ENCODE assay signal across 30 cellular contexts in genomic region chr4:138099385-138099784, GRCh38.
"Had no signal": no experiment of that assay in that cellular context is flagged by ENCODE, and none has a peak within 500 bp of the region (broad histone marks: within the 10 kb centered on the region; RNA-seq: fewer than 3 reads in every experiment).

No MANE protein-coding gene starts in this region.

- H3K9me3 Mint-ChIP-seq: activated CD4-positive, alpha-beta memory T cell treated with anti-CD3 and anti-CD28 coated beads for 36 hours; activated CD4-positive, alpha-beta T cell treated with anti-CD3 and anti-CD28 coated beads, Interleukin-2, amount 10 ng/mL, durations not matched to agents 24 days and 14 days; activated naive CD4-positive, alpha-beta T cell treated with anti-CD3 and anti-CD28 coated beads, Interleukin-2, amount 10 ng/mL, durations not matched to agents 7 days and 5 days; activated naive CD4-positive, alpha-beta T cell treated with anti-CD3 and anti-CD28 coated beads, Interleukin-2, amount 50 U/mL, for 72 hours; activated naive CD8-positive, alpha-beta T cell treated with anti-CD3 and anti-CD28 coated beads, Interleukin-2, amount 10 ng/mL, durations not matched to agents 7 days and 5 days; activated T-helper 1 cell treated with anti-CD3 and anti-CD28 coated beads, Interleukin-12 subunit alpha, Interleukin-12 subunit beta, Interleukin-2, Interleukin-4 antibody, amounts not matched to agents 30 ng/mL and 10 ng/mL and 1 ng/mL, durations not matched to agents 14 hours and 24 hours and 36 hours; activated T-helper 2 cell treated with anti-CD3 and anti-CD28 coated beads, Interferon-gamma antibody, Interleukin-2, Interleukin-4, amounts not matched to agents 10 μg/mL and 5 μg/mL and 100 μg/mL, durations not matched to agents 14 hours and 24 hours and 36 hours; brain had no signal

- H3K27ac ChIP-seq: ascending aorta, colonic mucosa, esophagus muscularis mucosa, heart left ventricle had no signal

- H3K27me3 ChIP-seq: ascending aorta, colonic mucosa, esophagus muscularis mucosa, heart left ventricle had no signal

- H3K4me3 ChIP-seq: ascending aorta, colonic mucosa, esophagus muscularis mucosa, heart left ventricle had no signal

- H3K27ac Mint-ChIP-seq: activated CD4-positive, alpha-beta memory T cell treated with anti-CD3 and anti-CD28 coated beads for 36 hours; activated CD4-positive, alpha-beta T cell treated with anti-CD3 and anti-CD28 coated beads for 36 hours; activated CD4-positive, alpha-beta T cell treated with anti-CD3 and anti-CD28 coated beads, Interleukin-2, amount 10 ng/mL, durations not matched to agents 24 days and 14 days; activated CD8-positive, alpha-beta memory T cell treated with anti-CD3 and anti-CD28 coated beads, Interleukin-2, amount 10 ng/mL, durations not matched to agents 7 days and 5 days; activated CD8-positive, alpha-beta T cell treated with anti-CD3 and anti-CD28 coated beads, Interleukin-2, amount 10 ng/mL, durations not matched to agents 7 days and 5 days; activated naive CD4-positive, alpha-beta T cell treated with anti-CD3 and anti-CD28 coated beads, Interleukin-2, amount 10 ng/mL, durations not matched to agents 7 days and 5 days; activated naive CD4-positive, alpha-beta T cell treated with anti-CD3 and anti-CD28 coated beads, Interleukin-2, amount 50 U/mL, for 72 hours; activated naive CD8-positive, alpha-beta T cell treated with anti-CD3 and anti-CD28 coated beads, Interleukin-2, amount 10 ng/mL, durations not matched to agents 7 days and 5 days; activated T-helper 1 cell treated with anti-CD3 and anti-CD28 coated beads, Interleukin-12 subunit alpha, Interleukin-12 subunit beta, Interleukin-2, Interleukin-4 antibody, amounts not matched to agents 30 ng/mL and 10 ng/mL and 1 ng/mL, durations not matched to agents 14 hours and 24 hours and 36 hours; activated T-helper 2 cell treated with anti-CD3 and anti-CD28 coated beads, Interferon-gamma antibody, Interleukin-2, Interleukin-4, amounts not matched to agents 10 μg/mL and 5 μg/mL and 100 μg/mL, durations not matched to agents 14 hours and 24 hours and 36 hours; brain; T-helper 17 cell had no signal

- DNase-seq: activated CD4-positive, alpha-beta memory T cell treated with anti-CD3 and anti-CD28 coated beads for 36 hours; activated CD4-positive, alpha-beta T cell treated with anti-CD3 and anti-CD28 coated beads for 36 hours; activated CD4-positive, alpha-beta T cell treated with anti-CD3 and anti-CD28 coated beads, Interleukin-2, amount 10 ng/mL, durations not matched to agents 24 days and 14 days; activated CD4-positive, CD25-positive, alpha-beta regulatory T cell; activated CD4-positive, CD25-positive, alpha-beta regulatory T cell treated with anti-CD3 and anti-CD28 coated beads, Interleukin-2, amount 50 U/mL, for 72 hours; activated CD8-positive, alpha-beta memory T cell treated with anti-CD3 and anti-CD28 coated beads, Interleukin-2, amount 10 ng/mL, durations not matched to agents 7 days and 5 days; activated CD8-positive, alpha-beta memory T cell treated with anti-CD3 and anti-CD28 coated beads, Interleukin-2, amount 50 U/mL, for 4 hours; activated CD8-positive, alpha-beta T cell treated with anti-CD3 and anti-CD28 coated beads, Interleukin-2, amount 10 ng/mL, durations not matched to agents 7 days and 5 days; activated effector memory CD4-positive, alpha-beta T cell treated with anti-CD3 and anti-CD28 coated beads, Interleukin-2, amount 50 U/mL, for 16 hours; activated naive CD4-positive, alpha-beta T cell; activated naive CD4-positive, alpha-beta T cell treated with anti-CD3 and anti-CD28 coated beads, Interleukin-2, amount 10 ng/mL, durations not matched to agents 7 days and 5 days; activated naive CD8-positive, alpha-beta T cell treated with anti-CD3 and anti-CD28 coated beads, Interleukin-2, amount 10 ng/mL, durations not matched to agents 7 days and 5 days; activated T-cell treated with anti-CD3 and anti-CD28 coated beads, Interleukin-2, amount 50 U/mL, for 1 hour; activated T-cell treated with anti-CD3 and anti-CD28 coated beads, Interleukin-2, amount 50 U/mL, for 48 hours; caudate nucleus; colonic mucosa; effector CD8-positive, alpha-beta T cell; erythroblast; foreskin melanocyte; glutamatergic neuron; heart left ventricle; T-helper 1 cell; T-helper 17 cell had no signal

- H3K27me3 Mint-ChIP-seq: activated CD4-positive, alpha-beta memory T cell treated with anti-CD3 and anti-CD28 coated beads for 36 hours; activated CD4-positive, alpha-beta T cell treated with anti-CD3 and anti-CD28 coated beads for 36 hours; activated CD4-positive, alpha-beta T cell treated with anti-CD3 and anti-CD28 coated beads, Interleukin-2, amount 10 ng/mL, durations not matched to agents 24 days and 14 days; activated CD8-positive, alpha-beta memory T cell treated with anti-CD3 and anti-CD28 coated beads, Interleukin-2, amount 10 ng/mL, durations not matched to agents 7 days and 5 days; activated naive CD4-positive, alpha-beta T cell treated with anti-CD3 and anti-CD28 coated beads, Interleukin-2, amount 10 ng/mL, durations not matched to agents 7 days and 5 days; activated naive CD8-positive, alpha-beta T cell treated with anti-CD3 and anti-CD28 coated beads, Interleukin-2, amount 10 ng/mL, durations not matched to agents 7 days and 5 days; brain; T-helper 17 cell had no signal

- H3K36me3 Mint-ChIP-seq: activated CD4-positive, alpha-beta memory T cell treated with anti-CD3 and anti-CD28 coated beads for 36 hours; activated CD8-positive, alpha-beta memory T cell treated with anti-CD3 and anti-CD28 coated beads, Interleukin-2, amount 10 ng/mL, durations not matched to agents 7 days and 5 days; activated naive CD4-positive, alpha-beta T cell treated with anti-CD3 and anti-CD28 coated beads, Interleukin-2, amount 10 ng/mL, durations not matched to agents 7 days and 5 days; activated naive CD4-positive, alpha-beta T cell treated with anti-CD3 and anti-CD28 coated beads, Interleukin-2, amount 50 U/mL, for 72 hours; activated naive CD8-positive, alpha-beta T cell treated with anti-CD3 and anti-CD28 coated beads, Interleukin-2, amount 10 ng/mL, durations not matched to agents 7 days and 5 days; brain had no signal

- H3K4me3 Mint-ChIP-seq: activated CD4-positive, alpha-beta memory T cell treated with anti-CD3 and anti-CD28 coated beads for 36 hours; activated CD4-positive, alpha-beta T cell treated with anti-CD3 and anti-CD28 coated beads for 36 hours; activated CD4-positive, alpha-beta T cell treated with anti-CD3 and anti-CD28 coated beads, Interleukin-2, amount 10 ng/mL, durations not matched to agents 24 days and 14 days; activated CD8-positive, alpha-beta memory T cell treated with anti-CD3 and anti-CD28 coated beads, Interleukin-2, amount 10 ng/mL, durations not matched to agents 7 days and 5 days; activated CD8-positive, alpha-beta T cell treated with anti-CD3 and anti-CD28 coated beads, Interleukin-2, amount 10 ng/mL, durations not matched to agents 7 days and 5 days; activated naive CD4-positive, alpha-beta T cell treated with anti-CD3 and anti-CD28 coated beads, Interleukin-2, amount 10 ng/mL, durations not matched to agents 7 days and 5 days; activated naive CD8-positive, alpha-beta T cell treated with anti-CD3 and anti-CD28 coated beads, Interleukin-2, amount 10 ng/mL, durations not matched to agents 7 days and 5 days; activated T-helper 1 cell treated with anti-CD3 and anti-CD28 coated beads, Interleukin-12 subunit alpha, Interleukin-12 subunit beta, Interleukin-2, Interleukin-4 antibody, amounts not matched to agents 30 ng/mL and 10 ng/mL and 1 ng/mL, durations not matched to agents 14 hours and 24 hours and 36 hours; brain; T-helper 17 cell had no signal

- H3K9me3 ChIP-seq: ascending aorta, colonic mucosa, esophagus muscularis mucosa, heart left ventricle had no signal

- FAIRE-seq: endometrium had no signal

- H3K4me1 Mint-ChIP-seq: activated CD4-positive, alpha-beta T cell treated with anti-CD3 and anti-CD28 coated beads for 36 hours; activated CD4-positive, alpha-beta T cell treated with anti-CD3 and anti-CD28 coated beads, Interleukin-2, amount 10 ng/mL, durations not matched to agents 24 days and 14 days; activated CD8-positive, alpha-beta memory T cell treated with anti-CD3 and anti-CD28 coated beads, Interleukin-2, amount 10 ng/mL, durations not matched to agents 7 days and 5 days; activated naive CD4-positive, alpha-beta T cell treated with anti-CD3 and anti-CD28 coated beads, Interleukin-2, amount 10 ng/mL, durations not matched to agents 7 days and 5 days; activated naive CD8-positive, alpha-beta T cell treated with anti-CD3 and anti-CD28 coated beads, Interleukin-2, amount 10 ng/mL, durations not matched to agents 7 days and 5 days; T-helper 17 cell had no signal

- ATAC-seq: activated CD4-positive, alpha-beta T cell treated with anti-CD3 and anti-CD28 coated beads for 36 hours; activated CD8-positive, alpha-beta memory T cell treated with anti-CD3 and anti-CD28 coated beads, Interleukin-2, amount 10 ng/mL, durations not matched to agents 7 days and 5 days; activated CD8-positive, alpha-beta T cell treated with anti-CD3 and anti-CD28 coated beads, Interleukin-2, amount 10 ng/mL, durations not matched to agents 7 days and 5 days; activated naive CD4-positive, alpha-beta T cell treated with anti-CD3 and anti-CD28 coated beads, Interleukin-2, amount 50 U/mL, for 72 hours; heart left ventricle; T-helper 17 cell had no signal

- H3K4me1 ChIP-seq: colonic mucosa, esophagus muscularis mucosa, heart left ventricle had no signal

- H3K36me3 ChIP-seq: ascending aorta, colonic mucosa, esophagus muscularis mucosa, heart left ventricle had no signal
